Comparison of ENCODE assay signal across 23 cellular contexts in genomic region chr4:144740316-144740715, GRCh38.
DNase-seq lines count a peak whose midpoint lies in the region; ATAC-seq and TF ChIP-seq lines count a peak whose summit lies in the region.
"Had no signal": no experiment of that assay in that cellular context is flagged by ENCODE, and none has a peak within 500 bp of the region (broad histone marks: within the 10 kb centered on the region; RNA-seq: fewer than 3 reads in every experiment).

No MANE protein-coding gene starts in this region.

- peak; percentile 6 for DNase-seq in EL
- peak; percentile 3 for DNase-seq in M059J (ENCODE audit: low read depth)
- DNase-seq in choroid plexus epithelial cell (ENCODE audit: low read depth) = peak; percentile 18
- DNase-seq in kidney tubule cell (ENCODE audit: low spot score) = peak; percentile 37
- no peak for DNase-seq in GM10248 (ENCODE audit: extremely low spot score)
- no peak for DNase-seq in T-helper 9 cell
- DNase-seq: 8988T; ACHN; BE2C; CD8-positive, alpha-beta memory T cell; DMS79 treated with DMSO at 0.1 percent for 48 hours; GM23248; NCI-H1048; NCI-H1417; NCI-H1694; NCI-H2029 treated with DMSO at 0.1 percent for 48 hours; NCI-H446 treated with DMSO at 0.1 percent for 48 hours; NCI-H526 treated with DMSO at 0.1 percent for 48 hours; Peyer's patch had no signal

- TF ChIP-seq CTCF in choroid plexus epithelial cell (conservative IDR thresholded peaks at IDR 0.05; ENCODE audit: low read depth, low read length) (no peak), GM10248 (IDR thresholded peaks at IDR 0.05; ENCODE audit: control extremely low read depth, extremely low read depth, low read depth, missing control alignments) (no peak)

- H3K4me3 ChIP-seq in choroid plexus epithelial cell (ENCODE audit: low read depth, low read length) = no peak overlapping the region
- H3K4me3 ChIP-seq: GM23248, HAP-1, Peyer's patch, SJSA1 had no signal

- CTCF ChIA-PET in GM10248 (lab: Yijun Ruan, JAX) = no interaction called here

- POLR2A ChIA-PET in GM10248 (lab: Yijun Ruan, JAX) = no interaction called here

- ATAC-seq in HG03354 (IDR thresholded peaks at IDR 0.05; ENCODE audit: poor library complexity, severe bottlenecking, unreplicated experiment) (no peak), GM21390 (IDR thresholded peaks at IDR 0.05; ENCODE audit: unreplicated experiment) (no peak)

Comparison
In these comparisons a context has a peak if more than half of its experiments do, and no peak if none do; other contexts are left out.
1. DNase-seq: peak in EL (single experiment), M059J (single experiment), choroid plexus epithelial cell (single experiment) and kidney tubule cell (single experiment); none in GM10248 (single experiment) and T-helper 9 cell (single experiment).